ENCODE assay signal across 9 cellular contexts in the genomic region with DNA sequence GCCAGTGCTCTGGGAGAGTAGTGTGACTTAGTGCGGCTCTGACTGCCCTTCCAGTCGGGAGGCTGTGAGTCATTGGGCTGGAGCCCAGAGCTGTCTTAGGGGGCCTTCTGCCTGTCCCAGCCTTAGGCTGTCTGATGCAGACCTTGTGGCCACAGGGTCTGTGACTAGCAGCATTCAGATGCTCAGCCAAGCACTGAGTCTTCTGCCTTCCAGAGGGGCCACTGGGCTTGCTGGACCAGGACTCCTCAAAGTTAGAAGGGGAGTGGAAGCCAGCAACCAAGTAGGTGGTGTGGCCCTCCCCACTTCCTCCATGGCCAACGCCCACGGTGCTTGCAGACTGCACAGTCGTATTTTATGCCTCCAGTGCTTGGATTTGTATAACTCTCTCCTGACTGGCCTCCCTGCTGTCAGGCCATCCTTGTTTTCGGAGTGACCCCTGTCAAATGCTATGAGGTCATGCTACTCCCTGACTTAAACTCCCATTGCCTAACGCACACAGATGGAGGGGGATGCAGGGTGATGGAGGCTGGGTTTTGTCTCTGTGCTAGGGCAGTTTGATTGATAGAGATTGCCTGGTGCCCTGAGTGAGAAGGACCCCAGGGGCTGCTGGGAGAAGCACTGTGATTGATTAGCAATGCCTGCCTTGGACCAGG. TPM values are rescaled to one million over a fixed set of nuclear protein-coding genes. Genes with fewer than 3 reads are reported as not detected.
DNase-seq lines count a peak whose midpoint lies in the region; ATAC-seq and TF ChIP-seq lines count a peak whose summit lies in the region.
"Had no signal": no experiment of that assay in that cellular context is flagged by ENCODE, and none has a peak within 500 bp of the region (broad histone marks: within the 10 kb centered on the region; RNA-seq: fewer than 3 reads in every experiment).

No MANE protein-coding gene starts in this region.

- ATAC-seq in HG03432 (IDR thresholded peaks at IDR 0.05; ENCODE audit: unreplicated experiment), result no peak

- H3K9me3 Mint-ChIP-seq in activated naive CD4-positive, alpha-beta T cell treated with anti-CD3 and anti-CD28 coated beads for 36 hours, result no peaks in the 10 kb centered on the region
- H3K9me3 Mint-ChIP-seq in Calu3 (ENCODE audit: low read depth, unreplicated experiment), result no peaks in the 10 kb centered on the region

- TF ChIP-seq CTCF in Calu3 (IDR thresholded peaks at IDR 0.05; ENCODE audit: unreplicated experiment), result no peak

- H3K27me3 Mint-ChIP-seq in activated naive CD4-positive, alpha-beta T cell treated with anti-CD3 and anti-CD28 coated beads for 36 hours (ENCODE audit: low read depth), result no peaks in the 10 kb centered on the region
- H3K27me3 Mint-ChIP-seq in Calu3 (ENCODE audit: unreplicated experiment), result no peaks in the 10 kb centered on the region

- BruUV-seq in Calu3 (replicated peaks; lab: Mats Ljungman, UMichigan), result no TSS peak

- H3K4me3 Mint-ChIP-seq in activated naive CD4-positive, alpha-beta T cell treated with anti-CD3 and anti-CD28 coated beads for 36 hours, result no peak overlapping the region
- no peak overlapping the region for H3K4me3 Mint-ChIP-seq in Calu3 (ENCODE audit: low read depth, unreplicated experiment)

- CTCF ChIA-PET in activated naive CD4-positive, alpha-beta T cell treated with anti-CD3 and anti-CD28 coated beads for 36 hours (lab: Charles Lee), result no interaction called here
- CTCF ChIA-PET in Calu3 (lab: Charles Lee), result no interaction called here

- H3K36me3 Mint-ChIP-seq in activated naive CD4-positive, alpha-beta T cell treated with anti-CD3 and anti-CD28 coated beads for 36 hours (ENCODE audit: low read depth), result no peaks in the 10 kb centered on the region
- H3K36me3 Mint-ChIP-seq in Calu3 (ENCODE audit: insufficient read depth, unreplicated experiment), result no peaks in the 10 kb centered on the region

- H3K4me1 Mint-ChIP-seq in activated naive CD4-positive, alpha-beta T cell treated with anti-CD3 and anti-CD28 coated beads for 36 hours (ENCODE audit: low read depth), result no peaks in the 10 kb centered on the region
- no peaks in the 10 kb centered on the region for H3K4me1 Mint-ChIP-seq in Calu3 (ENCODE audit: low read depth, unreplicated experiment)

- intact Hi-C loops in activated naive CD4-positive, alpha-beta T cell treated with anti-CD3 and anti-CD28 coated beads for 36 hours (cut with micrococcal nuclease), result no loop called here
- intact Hi-C loops in Calu3 (cut with micrococcal nuclease; ENCODE audit: unreplicated experiment), result no loop called here

- peak; percentile 1 for DNase-seq in activated naive CD4-positive, alpha-beta T cell treated with anti-CD3 and anti-CD28 coated beads, Interleukin-2, amount 50 U/mL, for 16 hours
- no peak for DNase-seq in activated naive CD4-positive, alpha-beta T cell treated with anti-CD3 and anti-CD28 coated beads for 36 hours
- peak; percentile 45 for DNase-seq in dermis blood vessel endothelial cell
- peak; percentile 39 for DNase-seq in medulla oblongata (ENCODE audit: extremely low spot score)
- DNase-seq in SKM-1 treated with dmso at 0.1 percent for 144 hours (lab: John Stamatoyannopoulos, UW; ENCODE audit: unreplicated experiment), result no peak
- no peak for DNase-seq in superior temporal gyrus (ENCODE audit: extremely low spot score)
- DNase-seq in Calu3, result no peak
- DNase-seq: cerebellar nuclear complex had no signal

- H3K27ac Mint-ChIP-seq in activated naive CD4-positive, alpha-beta T cell treated with anti-CD3 and anti-CD28 coated beads for 36 hours, result no peak overlapping the region
- H3K27ac Mint-ChIP-seq in Calu3 (ENCODE audit: unreplicated experiment), result no peak overlapping the region

RNA-seq across cellular contexts. Expression of a gene that starts 36.0 kb away (rescaled TPM):
- not detected for total RNA-seq in activated naive CD4-positive, alpha-beta T cell treated with anti-CD3 and anti-CD28 coated beads for 36 hours
- total RNA-seq in dermis blood vessel endothelial cell, result 0.34 TPM in 1 of 2 replicates, not detected in the other
- total RNA-seq in Calu3 (2022), result 1.4 and 1.6 TPM in 2 replicates

Comparison
In these comparisons a context has a peak if more than half of its experiments do, and no peak if none do; other contexts are left out.
1. DNase-seq: peak in activated naive CD4-positive, alpha-beta T cell treated with anti-CD3 and anti-CD28 coated beads, Interleukin-2, amount 50 U/mL, for 16 hours (single experiment), dermis blood vessel endothelial cell (single experiment) and medulla oblongata (single experiment); none in activated naive CD4-positive, alpha-beta T cell treated with anti-CD3 and anti-CD28 coated beads for 36 hours (single experiment), SKM-1 treated with dmso at 0.1 percent for 144 hours (single experiment), superior temporal gyrus (single experiment) and Calu3 (single experiment).